13 cellular contexts compared by ENCODE assay signal in the genomic region with DNA sequence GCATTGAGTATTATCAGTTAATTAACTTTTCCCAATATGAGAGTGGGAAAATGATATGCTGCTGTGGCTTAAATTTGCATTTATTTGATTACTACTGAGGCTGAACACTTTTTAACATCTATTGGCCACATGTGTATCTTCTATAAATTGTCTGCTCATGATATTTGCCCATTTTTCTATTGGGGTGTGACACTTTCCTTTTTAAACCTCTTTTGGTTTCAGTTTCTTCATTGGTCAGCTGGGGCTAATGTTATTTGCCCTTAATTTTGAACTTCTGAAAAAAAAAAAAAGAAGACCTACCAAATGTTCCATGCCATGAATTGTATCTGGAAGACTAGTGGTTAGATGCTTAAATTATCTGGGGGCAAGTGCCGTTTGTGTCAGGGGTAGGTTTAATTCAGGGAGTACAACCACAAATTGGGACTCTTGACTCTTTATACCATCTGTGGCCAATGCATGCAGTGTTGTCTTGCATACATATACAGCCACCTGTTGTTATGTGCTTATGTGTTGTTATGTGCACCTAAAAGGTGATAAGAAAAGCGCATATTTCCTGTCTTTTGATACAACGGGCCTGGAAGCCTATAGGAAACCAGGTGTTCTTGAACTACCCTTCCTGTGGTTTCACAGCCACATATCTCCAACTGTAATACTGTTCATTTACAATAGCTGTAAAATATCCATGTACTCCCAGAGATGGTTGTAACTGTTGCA. TPM values are rescaled to one million over a fixed set of nuclear protein-coding genes. Genes with fewer than 3 reads are reported as not detected.
DNase-seq lines count a peak whose midpoint lies in the region; ATAC-seq and TF ChIP-seq lines count a peak whose summit lies in the region.
"Had no signal": no experiment of that assay in that cellular context is flagged by ENCODE, and none has a peak within 500 bp of the region (broad histone marks: within the 10 kb centered on the region; RNA-seq: fewer than 3 reads in every experiment).

No MANE protein-coding gene starts in this region.

- POLR2A ChIA-PET in CD4-positive, alpha-beta T cell (lab: Charles Lee): interaction anchor here (1.4 kb wide), 1 partner anchor 16 kb away, joined by 3 read pairs; no protein-coding TSS in a partner anchor

- no peaks in the 10 kb centered on the region for H3K9me3 Mint-ChIP-seq in CD4-positive, alpha-beta T cell
- peaks cover 3% of the 10 kb centered on the region for H3K9me3 Mint-ChIP-seq in glutamatergic neuron (ENCODE audit: unreplicated experiment)
- H3K9me3 Mint-ChIP-seq: activated T-helper 1 cell treated with anti-CD3 and anti-CD28 coated beads, Interleukin-12 subunit alpha, Interleukin-12 subunit beta, Interleukin-2, Interleukin-4 antibody, amounts not matched to agents 30 ng/mL and 10 ng/mL and 1 ng/mL, durations not matched to agents 14 hours and 24 hours and 36 hours had no signal

- peaks cover 46% of the 10 kb centered on the region for H3K4me1 Mint-ChIP-seq in CD4-positive, alpha-beta T cell (ENCODE audit: low read depth)
- H3K4me1 Mint-ChIP-seq in glutamatergic neuron (ENCODE audit: low read depth, unreplicated experiment): no peaks in the 10 kb centered on the region

- H3K4me3 ChIP-seq in esophagus squamous epithelium: no peak overlapping the region

- no peak overlapping the region for H3K27ac ChIP-seq in CD4-positive, alpha-beta T cell (ENCODE audit: low read depth, low read length)
- H3K27ac ChIP-seq in esophagus squamous epithelium: no peak overlapping the region
- H3K27ac ChIP-seq: C4-2B had no signal

- intact Hi-C loops in CD4-positive, alpha-beta T cell (cut with DNase I, micrococcal nuclease): no loop called here
- intact Hi-C loops in esophagus squamous epithelium (cut with DNase I): no loop called here

- no peaks in the 10 kb centered on the region for H3K36me3 ChIP-seq in esophagus squamous epithelium

- H3K4me3 Mint-ChIP-seq in CD4-positive, alpha-beta T cell: peak overlapping the region; percentile 39
- H3K4me3 Mint-ChIP-seq in glutamatergic neuron (ENCODE audit: unreplicated experiment): no peak overlapping the region
- H3K4me3 Mint-ChIP-seq: activated T-helper 1 cell treated with anti-CD3 and anti-CD28 coated beads, Interleukin-12 subunit alpha, Interleukin-12 subunit beta, Interleukin-2, Interleukin-4 antibody, amounts not matched to agents 30 ng/mL and 10 ng/mL and 1 ng/mL, durations not matched to agents 14 hours and 24 hours and 36 hours had no signal

- CTCF ChIA-PET in CD4-positive, alpha-beta T cell (lab: Charles Lee): interaction anchor here (0.6 kb wide), 1 partner anchor 435 kb away, joined by 4 read pairs; no protein-coding TSS in a partner anchor

- no peak for TF ChIP-seq CTCF in CD4-positive, alpha-beta T cell (IDR thresholded peaks at IDR 0.05)
- no peak for TF ChIP-seq CTCF in esophagus squamous epithelium (IDR thresholded peaks at IDR 0.05)
- no peak for TF ChIP-seq CTCF in glutamatergic neuron (IDR thresholded peaks at IDR 0.05; ENCODE audit: partially characterized antibody, unreplicated experiment)

- H3K27me3 Mint-ChIP-seq in CD4-positive, alpha-beta T cell: no peaks in the 10 kb centered on the region
- no peaks in the 10 kb centered on the region for H3K27me3 Mint-ChIP-seq in glutamatergic neuron (ENCODE audit: unreplicated experiment)

- H3K27me3 ChIP-seq in CD4-positive, alpha-beta T cell (ENCODE audit: control insufficient read depth, insufficient read depth, low read length): no peaks in the 10 kb centered on the region
- no peaks in the 10 kb centered on the region for H3K27me3 ChIP-seq in esophagus squamous epithelium

- H3K36me3 Mint-ChIP-seq in CD4-positive, alpha-beta T cell (ENCODE audit: low read depth): peaks cover 16% of the 10 kb centered on the region
- no peaks in the 10 kb centered on the region for H3K36me3 Mint-ChIP-seq in glutamatergic neuron (ENCODE audit: unreplicated experiment)

- no peaks in the 10 kb centered on the region for H3K4me1 ChIP-seq in esophagus squamous epithelium

- no peak for TF ChIP-seq POLR2A in esophagus squamous epithelium (IDR thresholded peaks at IDR 0.05)

- WGBS in esophagus squamous epithelium, 2 donors: 63 to 73% methylated on average over 3 of the region's 3 CpGs

- ATAC-seq in CD4-positive, alpha-beta T cell (ENCODE audit: poor library complexity): peak; percentile 66
- peak; percentile 53 for ATAC-seq in GM19023 (IDR thresholded peaks at IDR 0.05; ENCODE audit: unreplicated experiment)
- peak; percentile 64 for ATAC-seq in HG02885 (IDR thresholded peaks at IDR 0.05; ENCODE audit: poor library complexity, unreplicated experiment)
- no peak for ATAC-seq in HG03097 (IDR thresholded peaks at IDR 0.05; ENCODE audit: low FRiP score, unreplicated experiment)
- no peak for ATAC-seq in GM21825 (IDR thresholded peaks at IDR 0.05; ENCODE audit: unreplicated experiment)
- ATAC-seq: Panc1 had no signal

- peak overlapping the region; percentile 74 for H3K27ac Mint-ChIP-seq in CD4-positive, alpha-beta T cell
- H3K27ac Mint-ChIP-seq in glutamatergic neuron (ENCODE audit: unreplicated experiment): no peak overlapping the region
- H3K27ac Mint-ChIP-seq: activated T-helper 1 cell treated with anti-CD3 and anti-CD28 coated beads, Interleukin-12 subunit alpha, Interleukin-12 subunit beta, Interleukin-2, Interleukin-4 antibody, amounts not matched to agents 30 ng/mL and 10 ng/mL and 1 ng/mL, durations not matched to agents 14 hours and 24 hours and 36 hours had no signal

- DNase-seq in CD4-positive, alpha-beta T cell: no peak
- DNase-seq in OCI-M1 (lab: John Stamatoyannopoulos, UW): peak; percentile 1
- DNase-seq in esophagus squamous epithelium (lab: John Stamatoyannopoulos, UW): no peak
- no peak for DNase-seq in glutamatergic neuron
- DNase-seq: NCI-H2107 had no signal

- H3K9me3 ChIP-seq in CD4-positive, alpha-beta T cell (ENCODE audit: control insufficient read depth, low read length): no peaks in the 10 kb centered on the region
- H3K9me3 ChIP-seq in esophagus squamous epithelium: no peaks in the 10 kb centered on the region

RNA-seq across cellular contexts. Expression of a gene that starts 48.9 kb away (rescaled TPM):
- 10 to 100 TPM; 39.6 to 41.5 TPM for total RNA-seq in CD4-positive, alpha-beta T cell
- total RNA-seq in esophagus squamous epithelium: 1 to 10 TPM in 2 of 4 donors, under 1 TPM in 1, not detected in 1; 0.53 to 2.1 (median 1.4) TPM
- not detected for total RNA-seq in glutamatergic neuron (ENCODE audit: unreplicated experiment)
- total RNA-seq: H4 had no signal

Comparison
In these comparisons a context has a peak if more than half of its experiments do, and no peak if none do; other contexts are left out.
1. ATAC-seq: peak in CD4-positive, alpha-beta T cell (single experiment), GM19023 (single experiment) and HG02885 (single experiment); none in HG03097 (single experiment) and GM21825 (single experiment).
2. RNA of a gene that starts 48.9 kb away (total RNA-seq): 39.6 to 41.5 TPM in CD4-positive, alpha-beta T cell; 0.53 to 2.1 TPM in esophagus squamous epithelium and not detected in glutamatergic neuron (single experiment); every median in the first group is over 10 times any median in the second.